Comparison of ENCODE assay signal across 18 cellular contexts in the genomic region with DNA sequence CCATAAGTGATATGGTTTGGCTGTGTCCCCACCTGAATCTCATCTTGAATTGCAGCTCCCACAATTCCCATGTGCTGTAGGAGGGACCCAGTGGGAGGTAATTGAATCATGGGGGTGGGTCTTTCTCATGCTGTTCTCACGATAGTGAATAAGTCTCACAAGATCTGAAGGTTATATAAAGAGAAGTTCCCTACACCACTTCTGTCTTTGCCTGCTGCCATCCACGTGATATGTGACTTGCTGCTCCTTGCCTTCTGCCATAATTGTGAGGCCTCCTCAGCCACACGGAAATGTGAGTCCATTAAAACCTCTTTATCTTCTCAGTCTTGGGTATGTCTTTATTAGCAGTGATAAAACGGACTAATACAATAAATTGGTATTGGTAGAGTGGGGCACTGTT.
A peak's percentile ranks its signal among the peaks of the same experiment; 100 is the strongest.
DNase-seq lines count a peak whose midpoint lies in the region; ATAC-seq lines count a peak whose summit lies in the region.
"Had no signal": no experiment of that assay in that cellular context is flagged by ENCODE, and none has a peak within 500 bp of the region (broad histone marks: within the 10 kb centered on the region; RNA-seq: fewer than 3 reads in every experiment).

No MANE protein-coding gene starts in this region.

- no peaks in the 10 kb centered on the region for H3K9me3 ChIP-seq in iPS-15b (ENCODE audit: control insufficient read depth, insufficient read depth, low read length)
- H3K9me3 ChIP-seq: A549, SJSA1 had no signal

- H3K4me1 ChIP-seq in iPS-15b (ENCODE audit: control insufficient read depth, insufficient read depth, low read length) = peaks cover 13% of the 10 kb centered on the region
- H3K4me1 ChIP-seq: A549, SJSA1 had no signal

- peak overlapping the region; percentile 58 for H3K4me3 ChIP-seq in iPS-15b (ENCODE audit: low read depth, low read length)
- H3K4me3 ChIP-seq: A549, SJSA1 had no signal

- H3K9ac ChIP-seq in iPS-15b (ENCODE audit: low read depth, low read length) = peak overlapping the region; percentile 77

- H3K27me3 ChIP-seq in iPS-15b (ENCODE audit: control insufficient read depth, insufficient read depth, low read length) = no peaks in the 10 kb centered on the region
- H3K27me3 ChIP-seq: SJSA1 had no signal

- DNase-seq in HT1080 (ENCODE audit: low read depth) = peak; percentile 2
- peak; percentile 69 for DNase-seq in SK-MEL-5 (ENCODE audit: low read depth, low spot score)
- peak; percentile 4 for DNase-seq in putamen (ENCODE audit: low spot score)
- no peak for DNase-seq in GF-D8 (lab: John Stamatoyannopoulos, UW)
- DNase-seq in NCI-H2081 (lab: John Stamatoyannopoulos, UW) = no peak
- no peak for DNase-seq in cerebellar nuclear complex (lab: John Stamatoyannopoulos, UW)
- DNase-seq: DMS79 treated with DMSO at 0.1 percent for 48 hours, GOT3, Kasumi-1, NCI-H1694, NCI-H2081 treated with DMSO at 0.1 percent for 48 hours, NCI-H2171 treated with DMSO at 0.1 percent for 48 hours, NCI-H524 treated with DMSO at 0.1 percent for 48 hours had no signal

- no peak for ATAC-seq in GM19397 (IDR thresholded peaks at IDR 0.05; ENCODE audit: unreplicated experiment)
- ATAC-seq: A549, Right ventricle myocardium inferior had no signal

- in situ Hi-C loops in SK-MEL-5 (cut with HindIII; ENCODE audit: low pct_unique_long_range_greater_than_20kb, low sequenced_read_pairs) = no loop called here

- no peaks in the 10 kb centered on the region for H3K36me3 ChIP-seq in iPS-15b (ENCODE audit: control insufficient read depth, insufficient read depth, low read length)
- H3K36me3 ChIP-seq: SJSA1 had no signal

Comparison
In these comparisons a context has a peak if more than half of its experiments do, and no peak if none do; other contexts are left out.
1. DNase-seq: peak in HT1080 (single experiment), SK-MEL-5 (single experiment) and putamen (single experiment); none in GF-D8 (single experiment), NCI-H2081 (0 of 2) and cerebellar nuclear complex (0 of 2).